In genomic region chr5:113771483-113771882, GRCh38 we compare ENCODE assay signal across 20 cellular contexts.
DNase-seq lines count a peak whose midpoint lies in the region; ATAC-seq and TF ChIP-seq lines count a peak whose summit lies in the region.
"Had no signal": no experiment of that assay in that cellular context is flagged by ENCODE, and none has a peak within 500 bp of the region (broad histone marks: within the 10 kb centered on the region; RNA-seq: fewer than 3 reads in every experiment).

No MANE protein-coding gene starts in this region.

- TF ChIP-seq CTCF in GM12865 (IDR thresholded peaks at IDR 0.05; ENCODE audit: insufficient read depth, low read depth, low read length, missing control alignments): no peak

- ATAC-seq in GM19351 (IDR thresholded peaks at IDR 0.05; ENCODE audit: unreplicated experiment) (peak; percentile 72), HG02642 (IDR thresholded peaks at IDR 0.05; ENCODE audit: poor library complexity, unreplicated experiment) (peak; percentile 81), HG03378 (IDR thresholded peaks at IDR 0.05; ENCODE audit: unreplicated experiment) (peak; percentile 64)
- ATAC-seq: lower lobe of right lung had no signal

- H3K4me3 ChIP-seq in GM12865 (ENCODE audit: low read depth, low read length): no peak overlapping the region
- H3K4me3 ChIP-seq: coronary artery, lower lobe of right lung, ovary, sigmoid colon, uterus had no signal

- DNase-seq in GM12865 (ENCODE audit: low read depth): peak; percentile 57
- DNase-seq in activated CD8-positive, alpha-beta memory T cell treated with anti-CD3 and anti-CD28 coated beads, Interleukin-2, amount 50 U/mL, for 48 hours: no peak
- DNase-seq in AG08395 (ENCODE audit: low spot score): no peak
- no peak for DNase-seq in SKM-1 treated with dmso at 0.1 percent for 144 hours (lab: John Stamatoyannopoulos, UW; ENCODE audit: unreplicated experiment)
- no peak for DNase-seq in activated CD4-positive, alpha-beta T cell treated with anti-CD3 and anti-CD28 coated beads for 48 hours
- DNase-seq: activated CD4-positive, alpha-beta T cell treated with anti-CD3 and anti-CD28 coated beads for 4 hours; activated naive CD4-positive, alpha-beta T cell treated with anti-CD3 and anti-CD28 coated beads, Interleukin-2, amount 10 ng/mL, durations not matched to agents 7 days and 5 days; CD4-positive, CD25-positive, alpha-beta regulatory T cell; glutamatergic neuron; H9; lower lobe of right lung; NCI-H446 treated with DMSO at 0.1 percent for 48 hours; ovary; sigmoid colon; stimulated activated CD4-positive, alpha-beta T cell treated with anti-CD3 and anti-CD28 coated beads, Interleukin-2, amount 100 ng/mL, for 24 hours; uterus had no signal
